In the genomic region with DNA sequence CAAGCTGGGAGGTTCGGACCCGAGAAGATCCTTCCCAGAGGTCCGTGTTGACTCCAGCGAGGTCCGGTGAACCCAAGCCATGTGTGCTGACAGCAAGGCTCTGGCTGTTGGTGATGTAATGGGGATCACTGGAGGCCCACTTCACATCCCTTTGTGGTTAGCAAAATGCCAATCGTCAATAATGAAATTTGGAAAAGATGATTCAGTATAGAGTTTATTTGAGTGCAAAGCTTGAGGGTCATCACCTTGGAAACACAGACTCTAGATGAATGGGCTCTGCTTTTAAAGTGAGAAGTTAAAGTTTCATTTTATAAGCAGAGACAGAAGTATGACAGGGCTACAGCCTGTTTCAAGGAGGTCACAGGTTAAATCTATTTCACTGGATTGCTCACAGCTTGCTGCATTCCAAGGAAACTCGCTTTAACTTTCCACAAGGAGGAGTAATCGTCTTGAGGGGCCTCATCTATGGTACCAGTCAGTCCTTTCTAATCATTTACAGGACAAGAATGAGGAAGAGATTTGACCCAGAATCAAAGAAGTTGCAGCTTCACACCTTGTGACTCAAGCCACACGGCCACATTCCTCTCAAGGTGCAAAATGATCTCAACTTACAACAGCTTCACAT, we compare ENCODE assay signal across 15 cellular contexts.
DNase-seq lines count a peak whose midpoint lies in the region; ATAC-seq and TF ChIP-seq lines count a peak whose summit lies in the region.
"Had no signal": no experiment of that assay in that cellular context is flagged by ENCODE, and none has a peak within 500 bp of the region (broad histone marks: within the 10 kb centered on the region; RNA-seq: fewer than 3 reads in every experiment).

No MANE protein-coding gene starts in this region.

- H3K4me1 Mint-ChIP-seq in Caco-2 (ENCODE audit: low read depth, unreplicated experiment) = peaks cover 12% of the 10 kb centered on the region

- H3K36me3 Mint-ChIP-seq in Caco-2 (ENCODE audit: insufficient read depth, unreplicated experiment) = no peaks in the 10 kb centered on the region

- CTCF ChIA-PET in Caco-2 (lab: Charles Lee) (interaction anchor here (0.5 to 1.3 kb wide), 5 partner anchors 89 to 446 kb away, joined by 3 to 9 read pairs (median 7); no protein-coding TSS in a partner anchor), PC-3 (lab: Charles Lee) (no interaction called here)

- no peaks in the 10 kb centered on the region for H3K9me2 ChIP-seq in PC-3 (replicated peaks; ENCODE audit: low read length)

- ATAC-seq in PC-3 = peak; percentile 50
- ATAC-seq in GM19023 (IDR thresholded peaks at IDR 0.05; ENCODE audit: unreplicated experiment) = no peak

- no peaks in the 10 kb centered on the region for H4K20me1 ChIP-seq in PC-3 (ENCODE audit: low read length)

- H3F3A ChIP-seq in PC-3 (ENCODE audit: low read length, unreplicated experiment) = no peaks in the 10 kb centered on the region

- H3K4me3 ChIP-seq in Caco-2 (ENCODE audit: low read depth, low read length) (no peak overlapping the region), PC-3 (ENCODE audit: low read length) (no peak overlapping the region)
- H3K4me3 ChIP-seq: tibial artery had no signal

- BruUV-seq in Caco-2 (replicated peaks; lab: Mats Ljungman, UMichigan) = no TSS peak
- no TSS peak for BruUV-seq in PC-3 (replicated peaks; lab: Mats Ljungman, UMichigan)

- DNase-seq in Caco-2 (peak; percentile 65 to 67), PC-3 (peak; percentile 67), epidermal melanocyte (ENCODE audit: insufficient read length, low spot score) (peak; percentile 52), non-pigmented ciliary epithelial cell (ENCODE audit: low read depth) (peak; percentile 46), NCI-H1092 treated with DMSO at 0.1 percent for 48 hours (lab: John Stamatoyannopoulos, UW) (no peak), DMS53 (lab: John Stamatoyannopoulos, UW) (no peak)
- no peak for DNase-seq in activated CD4-positive, alpha-beta T cell treated with anti-CD3 and anti-CD28 coated beads for 48 hours
- DNase-seq: DMS79; NCI-H524 treated with DMSO at 0.1 percent for 48 hours; stimulated activated CD4-positive, alpha-beta T cell treated with anti-CD3 and anti-CD28 coated beads, Interleukin-1b, Interleukin-23, amount 100 ng/mL, for 48 hours; T-helper 9 cell; tibial artery had no signal

- peak overlapping the region; percentile 85 for H3K27ac Mint-ChIP-seq in Caco-2 (ENCODE audit: unreplicated experiment)
- H3K27ac Mint-ChIP-seq: activated T-helper 1 cell treated with anti-CD3 and anti-CD28 coated beads, Interleukin-12 subunit alpha, Interleukin-12 subunit beta, Interleukin-2, Interleukin-4 antibody, amounts not matched to agents 30 ng/mL and 10 ng/mL and 1 ng/mL, durations not matched to agents 14 hours and 24 hours and 36 hours had no signal

- no peaks in the 10 kb centered on the region for H3K27me3 Mint-ChIP-seq in Caco-2 (ENCODE audit: insufficient read depth, unreplicated experiment)

- peak overlapping the region; percentile 41 for H3K4me3 Mint-ChIP-seq in Caco-2 (ENCODE audit: unreplicated experiment)
- H3K4me3 Mint-ChIP-seq: activated T-helper 1 cell treated with anti-CD3 and anti-CD28 coated beads, Interleukin-12 subunit alpha, Interleukin-12 subunit beta, Interleukin-2, Interleukin-4 antibody, amounts not matched to agents 30 ng/mL and 10 ng/mL and 1 ng/mL, durations not matched to agents 14 hours and 24 hours and 36 hours had no signal

- no peaks in the 10 kb centered on the region for H3K9me3 Mint-ChIP-seq in Caco-2 (ENCODE audit: unreplicated experiment)
- H3K9me3 Mint-ChIP-seq: activated T-helper 1 cell treated with anti-CD3 and anti-CD28 coated beads, Interleukin-12 subunit alpha, Interleukin-12 subunit beta, Interleukin-2, Interleukin-4 antibody, amounts not matched to agents 30 ng/mL and 10 ng/mL and 1 ng/mL, durations not matched to agents 14 hours and 24 hours and 36 hours had no signal

- H3K4me2 ChIP-seq in PC-3 (ENCODE audit: low read length) = peak overlapping the region; percentile 11; the same call in 1 of the 2 replicates
- H3K4me2 ChIP-seq: KMS-11 had no signal

- TF ChIP-seq CTCF in Caco-2 (IDR thresholded peaks at IDR 0.05; ENCODE audit: insufficient read depth in 1 of 2, low read depth in 1 of 2, low read length in 1 of 2, severe bottlenecking in 1 of 2, unreplicated experiment in 1 of 2) = peak in 1 of 2 experiments; percentile 28
- TF ChIP-seq CTCF in PC-3 (conservative IDR thresholded peaks at IDR 0.05; ENCODE audit: low read depth, low read length) = peak; percentile 46

- POLR2A ChIA-PET in Caco-2 (lab: Charles Lee) (interaction anchor here (1.6 kb wide), 1 partner anchor 79 kb away, joined by 4 read pairs; no protein-coding TSS in a partner anchor), PC-3 (lab: Charles Lee; ENCODE audit: unreplicated experiment) (no interaction called here)

- H3K4me1 ChIP-seq in Caco-2 (peaks cover 42% of the 10 kb centered on the region), PC-3 (ENCODE audit: insufficient read depth, low read length) (peaks cover 29% of the 10 kb centered on the region)

- H3K79me2 ChIP-seq in PC-3 (ENCODE audit: low read length) = no peaks in the 10 kb centered on the region

- no peak overlapping the region for H2AFZ ChIP-seq in PC-3 (ENCODE audit: low read length)

- no peaks in the 10 kb centered on the region for H3K27me3 ChIP-seq in Caco-2 (replicated peaks; ENCODE audit: control insufficient read depth, insufficient read depth, low read length)
- H3K27me3 ChIP-seq in PC-3 (ENCODE audit: low read length) = no peaks in the 10 kb centered on the region
- H3K27me3 ChIP-seq: tibial artery had no signal

- intact Hi-C loops in Caco-2 (cut with micrococcal nuclease; ENCODE audit: unreplicated experiment) = loop anchor here (1.0 kb wide), 3 partner anchors 80 to 216 kb away; no protein-coding TSS in a partner anchor
- intact Hi-C loops in PC-3 (cut with micrococcal nuclease) = loop anchor here (5.0 kb wide), 2 partner anchors 199 to 214 kb away; no protein-coding TSS in a partner anchor

- H3K36me3 ChIP-seq in Caco-2 (ENCODE audit: control insufficient read depth, insufficient read depth, low read length) (no peaks in the 10 kb centered on the region), PC-3 (ENCODE audit: low read depth, low read length) (no peaks in the 10 kb centered on the region)
- H3K36me3 ChIP-seq: tibial artery had no signal

- no peak overlapping the region for H3K27ac ChIP-seq in PC-3 (ENCODE audit: low read length)
- H3K27ac ChIP-seq: KMS-11 had no signal

- H3K9me3 ChIP-seq in Caco-2 = no peaks in the 10 kb centered on the region
- no peaks in the 10 kb centered on the region for H3K9me3 ChIP-seq in PC-3 (ENCODE audit: low read length)
- H3K9me3 ChIP-seq: tibial artery had no signal

- no peak overlapping the region for H3K9ac ChIP-seq in PC-3 (ENCODE audit: low read length)
- H3K9ac ChIP-seq: KMS-11 had no signal

Comparison
In these comparisons a context has a peak if more than half of its experiments do, and no peak if none do; other contexts are left out.
1. DNase-seq: peak in Caco-2 (2 of 2), PC-3 (single experiment), epidermal melanocyte (single experiment) and non-pigmented ciliary epithelial cell (single experiment); none in NCI-H1092 treated with DMSO at 0.1 percent for 48 hours (single experiment), activated CD4-positive, alpha-beta T cell treated with anti-CD3 and anti-CD28 coated beads for 48 hours (single experiment) and DMS53 (single experiment).